Comparison of ENCODE assay signal across 29 cellular contexts in the genomic region with DNA sequence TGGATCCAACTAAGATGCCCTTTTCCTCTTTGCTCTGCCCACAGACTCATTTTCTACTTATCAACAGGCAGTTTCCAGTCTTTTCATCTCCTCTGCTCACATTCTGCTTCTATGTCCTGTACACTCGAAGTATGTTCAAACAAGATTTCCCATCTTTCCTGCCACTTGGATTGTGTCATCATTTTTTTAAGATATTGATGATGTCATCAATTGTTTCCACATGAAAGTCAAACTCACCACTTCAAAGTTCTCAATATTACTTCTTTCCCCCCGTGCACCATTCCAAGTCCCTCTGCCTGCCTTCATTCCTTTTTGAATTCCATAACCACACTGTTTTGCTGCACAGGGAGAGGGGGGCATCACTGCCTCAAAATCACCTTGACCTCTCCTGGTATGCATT.
"Had no signal": no experiment of that assay in that cellular context is flagged by ENCODE, and none has a peak within 500 bp of the region (broad histone marks: within the 10 kb centered on the region; RNA-seq: fewer than 3 reads in every experiment).

No MANE protein-coding gene starts in this region.

- H3K4me3 ChIP-seq: ascending aorta, breast epithelium, coronary artery, dorsolateral prefrontal cortex, esophagus muscularis mucosa, gastrocnemius medialis, heart left ventricle had no signal

- ATAC-seq: activated naive CD4-positive, alpha-beta T cell treated with anti-CD3 and anti-CD28 coated beads, Interleukin-2, amount 50 U/mL, for 72 hours; activated T-cell treated with anti-CD3 and anti-CD28 coated beads, Interleukin-2, amount 50 U/mL, for 72 hours; foreskin keratinocyte; gastrocnemius medialis; heart left ventricle; T-helper 17 cell; WTC11 had no signal

- H3K27ac ChIP-seq: ascending aorta, breast epithelium, coronary artery, dorsolateral prefrontal cortex, esophagus muscularis mucosa, foreskin keratinocyte, gastrocnemius medialis, heart left ventricle had no signal

- H3K9me3 ChIP-seq: ascending aorta, breast epithelium, esophagus muscularis mucosa, gastrocnemius medialis, heart left ventricle had no signal

- DNase-seq: activated CD4-positive, alpha-beta memory T cell treated with anti-CD3 and anti-CD28 coated beads, Interleukin-2, amount 10 ng/mL, durations not matched to agents 7 days and 5 days; activated CD4-positive, alpha-beta T cell treated with anti-CD3 and anti-CD28 coated beads for 1 hour; activated CD4-positive, alpha-beta T cell treated with anti-CD3 and anti-CD28 coated beads for 4 hours; activated CD4-positive, alpha-beta T cell treated with anti-CD3 and anti-CD28 coated beads, Interleukin-2, amount 10 ng/mL, durations not matched to agents 7 days and 5 days; activated CD4-positive, alpha-beta T cell treated with anti-CD3 and anti-CD28 coated beads, Interleukin-2, amount 50 U/mL, for 4 hours; activated CD8-positive, alpha-beta memory T cell treated with anti-CD3 and anti-CD28 coated beads, Interleukin-2, amount 50 U/mL, for 48 hours; activated gamma-delta T cell; activated naive CD4-positive, alpha-beta T cell; activated naive CD4-positive, alpha-beta T cell treated with anti-CD3 and anti-CD28 coated beads, Interleukin-2, amount 10 ng/mL, durations not matched to agents 7 days and 5 days; activated naive CD8-positive, alpha-beta T cell treated with anti-CD3 and anti-CD28 coated beads, Interleukin-2, amount 10 ng/mL, durations not matched to agents 7 days and 5 days; activated T-cell treated with anti-CD3 and anti-CD28 coated beads for 4 hours; activated T-cell treated with anti-CD3 and anti-CD28 coated beads, Interleukin-2, amount 50 U/mL, for 24 hours; activated T-cell treated with anti-CD3 and anti-CD28 coated beads, Interleukin-2, amount 50 U/mL, for 72 hours; dorsolateral prefrontal cortex; effector memory CD4-positive, alpha-beta T cell; endodermal cell; erythroblast; foreskin keratinocyte; gastrocnemius medialis; glutamatergic neuron; heart left ventricle; T-helper 17 cell; T1000 had no signal

- H3K36me3 ChIP-seq: ascending aorta, breast epithelium, esophagus muscularis mucosa, gastrocnemius medialis, heart left ventricle had no signal

- H3K27me3 ChIP-seq: ascending aorta, breast epithelium, dorsolateral prefrontal cortex, esophagus muscularis mucosa, gastrocnemius medialis had no signal

- H3K4me1 ChIP-seq: ascending aorta, breast epithelium, esophagus muscularis mucosa, foreskin keratinocyte, gastrocnemius medialis, heart left ventricle had no signal
